22 cellular contexts compared by ENCODE assay signal in genomic region chr5:147673276-147673675, GRCh38.
A peak's percentile ranks its signal among the peaks of the same experiment; 100 is the strongest.
DNase-seq lines count a peak whose midpoint lies in the region; ATAC-seq lines count a peak whose summit lies in the region.
"Had no signal": no experiment of that assay in that cellular context is flagged by ENCODE, and none has a peak within 500 bp of the region (broad histone marks: within the 10 kb centered on the region; RNA-seq: fewer than 3 reads in every experiment).

No MANE protein-coding gene starts in this region.

- intact Hi-C loops in sciatic nerve (cut with DNase I), result no loop called here

- ATAC-seq in sciatic nerve, result peak; percentile 45
- no peak for ATAC-seq in GM18502 (IDR thresholded peaks at IDR 0.05; ENCODE audit: poor library complexity, unreplicated experiment)
- no peak for ATAC-seq in HG03442 (IDR thresholded peaks at IDR 0.05; ENCODE audit: unreplicated experiment)
- ATAC-seq: activated CD4-positive, CD25-positive, alpha-beta regulatory T cell treated with anti-CD3 and anti-CD28 coated beads, Interleukin-2, amount 50 U/mL, for 24 hours; activated CD8-positive, alpha-beta T cell treated with anti-CD3 and anti-CD28 coated beads for 36 hours; left colon; naive thymus-derived CD8-positive, alpha-beta T cell; stimulated activated naive CD8-positive, alpha-beta T cell treated with anti-CD3 and anti-CD28 coated beads, Interleukin-15, amount 100 ng/mL, for 72 hours had no signal

- DNase-seq in NCI-H510A treated with DMSO at 0.1 percent for 48 hours (lab: John Stamatoyannopoulos, UW) (peak; percentile 20), NCI-H510A (lab: John Stamatoyannopoulos, UW) (no peak), NCI-H2029 treated with DMSO at 0.1 percent for 48 hours (lab: John Stamatoyannopoulos, UW) (peak; percentile 19), SK-N-DZ (ENCODE audit: low spot score) (peak; percentile 22), sciatic nerve (ENCODE audit: low spot score) (no peak), NCI-H1417 treated with DMSO at 0.1 percent for 48 hours (lab: John Stamatoyannopoulos, UW) (no peak)
- DNase-seq: activated CD8-positive, alpha-beta T cell treated with anti-CD3 and anti-CD28 coated beads for 36 hours; activated T-cell treated with anti-CD3 and anti-CD28 coated beads, Interleukin-2, amount 50 U/mL, for 1 hour; amniotic stem cell; Caco-2; H7; KBM-7; left colon; MM.1S; naive thymus-derived CD8-positive, alpha-beta T cell; NCI-H146; stimulated activated naive CD8-positive, alpha-beta T cell treated with anti-CD3 and anti-CD28 coated beads, Interleukin-15, amount 100 ng/mL, for 72 hours; SW 1271; tibial artery had no signal

Comparison
In these comparisons a context has a peak if more than half of its experiments do, and no peak if none do; other contexts are left out.
1. DNase-seq: peak in NCI-H510A treated with DMSO at 0.1 percent for 48 hours (single experiment), NCI-H2029 treated with DMSO at 0.1 percent for 48 hours (single experiment) and SK-N-DZ (single experiment); none in NCI-H510A (single experiment), sciatic nerve (single experiment) and NCI-H1417 treated with DMSO at 0.1 percent for 48 hours (single experiment).